In genomic region chr2:233124449-233125080, GRCh38 we compare ENCODE assay signal across 9 cellular contexts.
DNase-seq lines count a peak whose midpoint lies in the region; ATAC-seq, FAIRE-seq and TF ChIP-seq lines count a peak whose summit lies in the region.
"Had no signal": no experiment of that assay in that cellular context is flagged by ENCODE, and none has a peak within 500 bp of the region (broad histone marks: within the 10 kb centered on the region; RNA-seq: fewer than 3 reads in every experiment).

No MANE protein-coding gene starts in this region.

- FAIRE-seq in RCC 7860 (lab: Jason Lieb, UNC) = no peak

- H3K4me3 ChIP-seq in DND-41 (ENCODE audit: low read depth in 1 of 2, low read length in 2 of 2) (no peak overlapping the region), colonic mucosa (no peak overlapping the region), PC-9 (no peak overlapping the region)
- H3K4me3 ChIP-seq: breast epithelium had no signal

- peak; percentile 39 for DNase-seq in DND-41
- DNase-seq in colonic mucosa = peak; percentile 24
- DNase-seq in NCI-H1694 treated with DMSO at 0.1 percent for 48 hours (lab: John Stamatoyannopoulos, UW) = no peak
- no peak for DNase-seq in PC-9
- no peak for DNase-seq in RCC 7860 (ENCODE audit: low spot score)
- no peak for DNase-seq in SKM-1 treated with dmso at 0.1 percent for 144 hours (lab: John Stamatoyannopoulos, UW; ENCODE audit: unreplicated experiment)

- no peaks in the 10 kb centered on the region for H3K9me2 ChIP-seq in PC-9 (ENCODE audit: insufficient read depth)

- TF ChIP-seq CTCF in DND-41 (IDR thresholded peaks at IDR 0.05; ENCODE audit: borderline replicate concordance, extremely low read depth, low read length, poor library complexity, severe bottlenecking) (no peak), colonic mucosa (IDR thresholded peaks at IDR 0.05) (no peak), PC-9 (conservative IDR thresholded peaks at IDR 0.05) (no peak)

- no peak overlapping the region for H3K9ac ChIP-seq in DND-41 (ENCODE audit: low read depth, low read length)
- no peak overlapping the region for H3K9ac ChIP-seq in colonic mucosa (ENCODE audit: low read depth in 2 of 2, low read length in 2 of 2)

- no peak overlapping the region for H3K27ac ChIP-seq in DND-41 (ENCODE audit: low read length)
- no peak overlapping the region for H3K27ac ChIP-seq in colonic mucosa
- no peak overlapping the region for H3K27ac ChIP-seq in PC-9
- H3K27ac ChIP-seq: breast epithelium had no signal

- H3K36me3 ChIP-seq in DND-41 (ENCODE audit: insufficient read depth, low read length) (peaks cover 55% of the 10 kb centered on the region), colonic mucosa (no peaks in the 10 kb centered on the region), PC-9 (ENCODE audit: low read depth) (no peaks in the 10 kb centered on the region)
- H3K36me3 ChIP-seq: breast epithelium had no signal

- H2AFZ ChIP-seq in DND-41 (ENCODE audit: low read depth, low read length) = no peak overlapping the region
- no peak overlapping the region for H2AFZ ChIP-seq in PC-9

- peak; percentile 86 for ATAC-seq in DND-41 (ENCODE audit: insufficient read depth, low read depth)
- ATAC-seq in GM19351 (IDR thresholded peaks at IDR 0.05; ENCODE audit: unreplicated experiment) = peak; percentile 92
- peak; percentile 77 for ATAC-seq in HG03045 (IDR thresholded peaks at IDR 0.05; ENCODE audit: unreplicated experiment)

- H3K27me3 ChIP-seq in DND-41 (ENCODE audit: insufficient read depth, low read length, poor library complexity) (no peaks in the 10 kb centered on the region), colonic mucosa (no peaks in the 10 kb centered on the region), PC-9 (ENCODE audit: insufficient read depth, low read depth) (no peaks in the 10 kb centered on the region)
- H3K27me3 ChIP-seq: breast epithelium had no signal

- H3K4me2 ChIP-seq in DND-41 (ENCODE audit: insufficient read depth, low read length) (no peak overlapping the region), PC-9 (no peak overlapping the region)

- H3K79me2 ChIP-seq in DND-41 (ENCODE audit: insufficient read depth, low read length) (peaks cover 3% of the 10 kb centered on the region; the same call in 1 of the 2 replicates), PC-9 (ENCODE audit: low read depth) (no peaks in the 10 kb centered on the region)

- H3K9me3 ChIP-seq in DND-41 (ENCODE audit: insufficient read depth, low read length, severe bottlenecking) (no peaks in the 10 kb centered on the region), colonic mucosa (no peaks in the 10 kb centered on the region), PC-9 (ENCODE audit: insufficient read depth, low read depth) (no peaks in the 10 kb centered on the region)
- H3K9me3 ChIP-seq: breast epithelium had no signal

- POLR2A ChIA-PET in PC-9 (lab: Charles Lee; ENCODE audit: unreplicated experiment) = no interaction called here

- CTCF ChIA-PET in PC-9 (lab: Charles Lee) = no interaction called here

- intact Hi-C loops in colonic mucosa (cut with DNase I) (no loop called here), PC-9 (cut with micrococcal nuclease; ENCODE audit: unreplicated experiment) (no loop called here)

- H4K20me1 ChIP-seq in DND-41 (ENCODE audit: insufficient read depth, low read length) (peaks cover 7% of the 10 kb centered on the region; the same call in 1 of the 2 replicates), PC-9 (ENCODE audit: insufficient read depth) (no peaks in the 10 kb centered on the region)

- BruUV-seq in PC-9 (replicated peaks; lab: Mats Ljungman, UMichigan) = no TSS peak

- no peaks in the 10 kb centered on the region; the same call in 1 of the 2 replicates for H3K4me1 ChIP-seq in DND-41 (ENCODE audit: insufficient read depth, low read length)
- no peaks in the 10 kb centered on the region for H3K4me1 ChIP-seq in colonic mucosa
- peaks cover 53% of the 10 kb centered on the region for H3K4me1 ChIP-seq in PC-9 (replicated peaks; ENCODE audit: insufficient read depth)
- H3K4me1 ChIP-seq: breast epithelium had no signal

- peaks cover 26% of the 10 kb centered on the region; the same call in 1 of the 2 replicates for H3F3A ChIP-seq in PC-9 (ENCODE audit: insufficient read depth, low read depth)

Comparison
In these comparisons a context has a peak if more than half of its experiments do, and no peak if none do; other contexts are left out.
1. DNase-seq: peak in DND-41 (single experiment) and colonic mucosa (single experiment); none in NCI-H1694 treated with DMSO at 0.1 percent for 48 hours (single experiment), PC-9 (0 of 2), RCC 7860 (single experiment) and SKM-1 treated with dmso at 0.1 percent for 144 hours (single experiment).
2. Peak in every context shown above with its lines, with median percentiles within 50 percentile points of each other: ATAC-seq.